ENCODE assay signal across 9 cellular contexts in genomic region chr2:85355521-85355920, GRCh38. TPM values are rescaled to one million over a fixed set of nuclear protein-coding genes. Genes with fewer than 3 reads are reported as not detected.
A peak's percentile ranks its signal among the peaks of the same experiment; 100 is the strongest.
DNase-seq lines count a peak whose midpoint lies in the region; ATAC-seq and TF ChIP-seq lines count a peak whose summit lies in the region.
"Had no signal": no experiment of that assay in that cellular context is flagged by ENCODE, and none has a peak within 500 bp of the region (broad histone marks: within the 10 kb centered on the region; RNA-seq: fewer than 3 reads in every experiment).

No MANE protein-coding gene starts in this region.

- no peak overlapping the region for H3K4ac ChIP-seq in neuronal stem cell (ENCODE audit: low read length)

- H3K4me1 Mint-ChIP-seq in CD4-positive, alpha-beta T cell (ENCODE audit: low read depth) = peaks cover 63% of the 10 kb centered on the region

- no peak overlapping the region for H2BK12ac ChIP-seq in neuronal stem cell (ENCODE audit: low read length)

- DNase-seq in CD4-positive, alpha-beta T cell = no peak
- DNase-seq in osteoblast (ENCODE audit: insufficient read length, low spot score, missing footprints) (no peak), neuronal stem cell (ENCODE audit: low spot score) (no peak)
- DNase-seq: NCI-H526 had no signal

- WGBS in neuronal stem cell (ENCODE audit: extremely low coverage in 2 of 2, insufficient read length in 2 of 2, insufficient replicate concordance in 1 of 2), 2 donors = no CpG with 5 or more reads among the region's 3 CpGs

- H3K4me3 Mint-ChIP-seq in CD4-positive, alpha-beta T cell = peak overlapping the region; percentile 99

- no peaks in the 10 kb centered on the region for H3K9me3 ChIP-seq in CD4-positive, alpha-beta T cell (ENCODE audit: control insufficient read depth, low read length)
- no peaks in the 10 kb centered on the region for H3K9me3 ChIP-seq in OCI-LY1 (ENCODE audit: low read length)
- no peaks in the 10 kb centered on the region for H3K9me3 ChIP-seq in endocrine pancreas (ENCODE audit: control insufficient read depth, low read length)
- H3K9me3 ChIP-seq in osteoblast (ENCODE audit: low read depth, low read length) = no peaks in the 10 kb centered on the region
- no peaks in the 10 kb centered on the region for H3K9me3 ChIP-seq in neuronal stem cell (replicated peaks in 1 of 2; ENCODE audit: control insufficient read depth in 2 of 2, insufficient read depth in 1 of 2, low read depth in 1 of 2, low read length in 2 of 2)

- intact Hi-C loops in CD4-positive, alpha-beta T cell (cut with DNase I, micrococcal nuclease) = loop anchor here (2.0 to 10.0 kb wide), 3 partner anchors 57 to 65 kb away; partner anchors contain the start of genes CAPG (in 2 of the 2) and SH2D6 (in 1 of the 2)

- H2BK120ac ChIP-seq in neuronal stem cell (ENCODE audit: low read depth, low read length) = no peak overlapping the region

- H3K4me3 ChIP-seq in OCI-LY1 (ENCODE audit: low read depth, low read length, poor library complexity, severe bottlenecking) = peak overlapping the region; percentile 79
- H3K4me3 ChIP-seq in endocrine pancreas (ENCODE audit: control insufficient read depth, insufficient read depth, low read length) = peak overlapping the region; percentile 87
- peak overlapping the region; percentile 94 for H3K4me3 ChIP-seq in osteoblast (ENCODE audit: insufficient read depth, low read length)
- H3K4me3 ChIP-seq in neuronal stem cell (ENCODE audit: low read length in 2 of 2) = peak overlapping the region in 1 of 2 donors; percentile 93

- H3K9me2 ChIP-seq in OCI-LY1 (ENCODE audit: low read depth, low read length) = no peaks in the 10 kb centered on the region

- H4K8ac ChIP-seq in neuronal stem cell (ENCODE audit: low read depth, low read length) = no peak overlapping the region

- no peak overlapping the region for H3K27ac ChIP-seq in CD4-positive, alpha-beta T cell (ENCODE audit: low read depth, low read length)
- H3K27ac ChIP-seq in OCI-LY1 (ENCODE audit: low read depth, low read length, poor library complexity, severe bottlenecking) (no peak overlapping the region), osteoblast (ENCODE audit: low read depth, low read length) (peak overlapping the region; percentile 92), neuronal stem cell (replicated peaks; ENCODE audit: low read length) (no peak overlapping the region)

- H2AK5ac ChIP-seq in neuronal stem cell (ENCODE audit: low read depth, low read length) = no peak overlapping the region

- H3K14ac ChIP-seq in neuronal stem cell (ENCODE audit: low read length) = no peak overlapping the region

- H3K9ac ChIP-seq in OCI-LY1 (ENCODE audit: low read length) = peak overlapping the region; percentile 80
- H3K9ac ChIP-seq in endocrine pancreas (ENCODE audit: control insufficient read depth, insufficient read depth, low read length) = peak overlapping the region; percentile 98
- no peak overlapping the region for H3K9ac ChIP-seq in neuronal stem cell (ENCODE audit: low read depth, low read length, poor library complexity)

- peaks cover 37% of the 10 kb centered on the region for H3K36me3 ChIP-seq in OCI-LY1 (ENCODE audit: insufficient read depth, low read length)
- H3K36me3 ChIP-seq in endocrine pancreas (ENCODE audit: control insufficient read depth, insufficient read depth, low read length) = no peaks in the 10 kb centered on the region
- peaks cover 48% of the 10 kb centered on the region for H3K36me3 ChIP-seq in osteoblast (ENCODE audit: insufficient read depth, low read length)
- peaks cover 11 to 48% of the 10 kb centered on the region in 2 donors for H3K36me3 ChIP-seq in neuronal stem cell (replicated peaks in 1 of 2; ENCODE audit: control insufficient read depth in 2 of 2, insufficient read depth in 2 of 2, low read length in 2 of 2)

- no peak overlapping the region for H2BK5ac ChIP-seq in neuronal stem cell (ENCODE audit: low read length)

- H2AFZ ChIP-seq in OCI-LY1 (ENCODE audit: low read length) (no peak overlapping the region), osteoblast (ENCODE audit: low read length) (peak overlapping the region; percentile 99), neuronal stem cell (ENCODE audit: low read length) (no peak overlapping the region)

- peak overlapping the region; percentile 94 for H3K27ac Mint-ChIP-seq in CD4-positive, alpha-beta T cell

- no peaks in the 10 kb centered on the region for H3F3A ChIP-seq in OCI-LY1 (ENCODE audit: insufficient read depth, low read length)

- H3K4me2 ChIP-seq in OCI-LY1 (ENCODE audit: low read length) (peak overlapping the region; percentile 90), osteoblast (ENCODE audit: insufficient read depth, low read length) (peak overlapping the region; percentile 96), neuronal stem cell (ENCODE audit: insufficient read depth, low read length, poor library complexity, severe bottlenecking) (no peak overlapping the region)

- CTCF ChIA-PET in CD4-positive, alpha-beta T cell (lab: Charles Lee) = interaction anchor here (1.6 kb wide), 1 partner anchor 282 kb away, joined by 3 read pairs; no protein-coding TSS in a partner anchor

- H4K91ac ChIP-seq in neuronal stem cell (ENCODE audit: low read depth, low read length, poor library complexity) = no peak overlapping the region

- no peaks in the 10 kb centered on the region for H3K27me3 Mint-ChIP-seq in CD4-positive, alpha-beta T cell

- no peak overlapping the region for H3K23ac ChIP-seq in neuronal stem cell (ENCODE audit: low read depth, low read length, poor library complexity)

- no peaks in the 10 kb centered on the region for H3K27me3 ChIP-seq in CD4-positive, alpha-beta T cell (ENCODE audit: control insufficient read depth, insufficient read depth, low read length)
- H3K27me3 ChIP-seq in OCI-LY1 (ENCODE audit: insufficient read depth, low read length) = no peaks in the 10 kb centered on the region
- no peaks in the 10 kb centered on the region for H3K27me3 ChIP-seq in endocrine pancreas (ENCODE audit: control insufficient read depth, insufficient read depth, low read length)
- no peaks in the 10 kb centered on the region for H3K27me3 ChIP-seq in osteoblast (ENCODE audit: insufficient read depth, low read length)
- H3K27me3 ChIP-seq in neuronal stem cell (ENCODE audit: control insufficient read depth in 3 of 3, insufficient read depth in 3 of 3, low read depth in 1 of 3, low read length in 3 of 3) = no peaks in the 10 kb centered on the region

- H3K79me1 ChIP-seq in neuronal stem cell (ENCODE audit: low read depth, low read length) = no peaks in the 10 kb centered on the region

- H3K4me1 ChIP-seq in OCI-LY1 (ENCODE audit: insufficient read depth, low read length, severe bottlenecking) = peaks cover 27% of the 10 kb centered on the region
- H3K4me1 ChIP-seq in endocrine pancreas (ENCODE audit: control insufficient read depth, insufficient read depth, low read length) = no peaks in the 10 kb centered on the region
- peaks cover 13% of the 10 kb centered on the region for H3K4me1 ChIP-seq in osteoblast (ENCODE audit: insufficient read depth, low read length)
- peaks cover 4 to 7% of the 10 kb centered on the region in 2 donors for H3K4me1 ChIP-seq in neuronal stem cell (ENCODE audit: control insufficient read depth in 2 of 2, insufficient read depth in 1 of 2, low read depth in 1 of 2, low read length in 2 of 2)

- H3K9me3 Mint-ChIP-seq in CD4-positive, alpha-beta T cell = no peaks in the 10 kb centered on the region

- TF ChIP-seq CTCF in CD4-positive, alpha-beta T cell (IDR thresholded peaks at IDR 0.05) = no peak
- no peak for TF ChIP-seq CTCF in OCI-LY1 (IDR thresholded peaks at IDR 0.05; ENCODE audit: low read length)
- no peak for TF ChIP-seq CTCF in osteoblast (IDR thresholded peaks at IDR 0.05; ENCODE audit: extremely low read depth, low read depth, low read length)

- no peaks in the 10 kb centered on the region for H3K79me2 ChIP-seq in OCI-LY1 (ENCODE audit: insufficient read depth, low read length)
- peaks cover 58% of the 10 kb centered on the region for H3K79me2 ChIP-seq in osteoblast (ENCODE audit: insufficient read depth, low read length)

- H4K20me1 ChIP-seq in OCI-LY1 (ENCODE audit: insufficient read depth, low read length) = no peaks in the 10 kb centered on the region
- H4K20me1 ChIP-seq in osteoblast (ENCODE audit: insufficient read depth, low read length) = peaks cover 4% of the 10 kb centered on the region

- no peak overlapping the region for H3K18ac ChIP-seq in neuronal stem cell (ENCODE audit: low read length)

- no peak overlapping the region for H2BK15ac ChIP-seq in neuronal stem cell (ENCODE audit: low read length)

- peaks cover 51% of the 10 kb centered on the region for H3K36me3 Mint-ChIP-seq in CD4-positive, alpha-beta T cell (ENCODE audit: low read depth)

- ATAC-seq in CD4-positive, alpha-beta T cell (ENCODE audit: poor library complexity) = no peak
- no peak for ATAC-seq in HG02759 (IDR thresholded peaks at IDR 0.05; ENCODE audit: unreplicated experiment)
- no peak for ATAC-seq in GM21529 (IDR thresholded peaks at IDR 0.05; ENCODE audit: unreplicated experiment)
- ATAC-seq in activated CD4-positive, CD25-positive, alpha-beta regulatory T cell treated with anti-CD3 and anti-CD28 coated beads, Interleukin-2, amount 50 U/mL, for 24 hours = no peak

- POLR2A ChIA-PET in CD4-positive, alpha-beta T cell (lab: Charles Lee) = interaction anchor here (0.7 to 5.1 kb wide), 15 partner anchors 28 to 240 kb away, joined by 3 to 216 read pairs (median 7); partner anchors contain the start of genes GGCX, MAT2A, RNF181 and SH2D6

RNA-seq across cellular contexts. Expression of gene ELMOD3, which starts 1.0 kb away (rescaled TPM):
- 10 to 100 TPM; 13.5 to 15.3 TPM for total RNA-seq in CD4-positive, alpha-beta T cell
- 20.9 and 22.1 TPM in 2 replicates for total RNA-seq in osteoblast
- polyA plus RNA-seq in neuronal stem cell (2013, experiment 1 of 2) = 14.0 TPM
- polyA plus RNA-seq in neuronal stem cell (2013, experiment 2 of 2) = 13.1 TPM

RNA-seq across cellular contexts. Expression of gene RETSAT, which starts 1.2 kb away (rescaled TPM):
- total RNA-seq in CD4-positive, alpha-beta T cell = 10 to 100 TPM; 19.2 to 22.2 TPM
- 41.6 and 62.5 TPM in 2 replicates for total RNA-seq in osteoblast
- 7.8 TPM for polyA plus RNA-seq in neuronal stem cell (2013, experiment 1 of 2)
- 8.5 TPM for polyA plus RNA-seq in neuronal stem cell (2013, experiment 2 of 2)

RNA-seq across cellular contexts. Expression of gene TGOLN2, which starts 27.7 kb away (rescaled TPM):
- total RNA-seq in CD4-positive, alpha-beta T cell = 100 to 1,000 TPM; 172 to 175 TPM
- 124 and 129 TPM in 2 replicates for total RNA-seq in osteoblast
- polyA plus RNA-seq in neuronal stem cell (2013, experiment 1 of 2) = 24.7 TPM
- polyA plus RNA-seq in neuronal stem cell (2013, experiment 2 of 2) = 25.4 TPM

RNA-seq across cellular contexts. Expression of gene CAPG, which starts 54.6 kb away (rescaled TPM):
- 10 to 100 TPM; 21.7 to 23.3 TPM for total RNA-seq in CD4-positive, alpha-beta T cell
- 97.2 and 140 TPM in 2 replicates for total RNA-seq in osteoblast
- polyA plus RNA-seq in neuronal stem cell (2013, experiment 1 of 2) = 41.7 TPM
- 42.5 TPM for polyA plus RNA-seq in neuronal stem cell (2013, experiment 2 of 2)
